ENCODE assay signal across 24 cellular contexts in genomic region chr4:80111276-80111675, GRCh38.
"Had no signal": no experiment of that assay in that cellular context is flagged by ENCODE, and none has a peak within 500 bp of the region (broad histone marks: within the 10 kb centered on the region; RNA-seq: fewer than 3 reads in every experiment).

No MANE protein-coding gene starts in this region.

- H3K4me1 ChIP-seq: colonic mucosa, esophagus muscularis mucosa, esophagus squamous epithelium, gastrocnemius medialis, gastroesophageal sphincter, heart right ventricle had no signal

- H3K9me3 ChIP-seq: colonic mucosa had no signal

- H3K4me3 ChIP-seq: colonic mucosa, coronary artery, dorsolateral prefrontal cortex, esophagus muscularis mucosa, esophagus squamous epithelium, gastrocnemius medialis, gastroesophageal sphincter, heart left ventricle, heart right ventricle had no signal

- ATAC-seq: effector memory CD8-positive, alpha-beta T cell; esophagus mucosa; foreskin keratinocyte; gastrocnemius medialis; heart left ventricle had no signal

- H3K27me3 ChIP-seq: colonic mucosa, dorsolateral prefrontal cortex, esophagus muscularis mucosa, esophagus squamous epithelium, foreskin keratinocyte, gastrocnemius medialis, gastroesophageal sphincter, heart left ventricle, heart right ventricle had no signal

- H3K36me3 ChIP-seq: colonic mucosa, esophagus muscularis mucosa, esophagus squamous epithelium, gastrocnemius medialis, gastroesophageal sphincter, heart left ventricle, heart right ventricle had no signal

- H3K27ac ChIP-seq: colonic mucosa, coronary artery, dorsolateral prefrontal cortex, epithelial cell of prostate, esophagus muscularis mucosa, esophagus squamous epithelium, foreskin keratinocyte, gastrocnemius medialis, gastroesophageal sphincter, heart left ventricle, heart right ventricle had no signal

- DNase-seq: colonic mucosa; cortex of kidney; dermis blood vessel endothelial cell; dorsolateral prefrontal cortex; effector CD4-positive, alpha-beta T cell; effector CD8-positive, alpha-beta T cell; effector memory CD4-positive, alpha-beta T cell; effector memory CD8-positive, alpha-beta T cell; endodermal cell; erythroblast; esophagus squamous epithelium; foreskin fibroblast; foreskin keratinocyte; foreskin melanocyte; gastrocnemius medialis; glutamatergic neuron; head of caudate nucleus; heart left ventricle; heart right ventricle had no signal
